In genomic region chr15:64583983-64584382, GRCh38 we compare ENCODE assay signal across 24 cellular contexts.
A peak's percentile ranks its signal among the peaks of the same experiment; 100 is the strongest.
DNase-seq lines count a peak whose midpoint lies in the region; ATAC-seq and TF ChIP-seq lines count a peak whose summit lies in the region.
"Had no signal": no experiment of that assay in that cellular context is flagged by ENCODE, and none has a peak within 500 bp of the region (broad histone marks: within the 10 kb centered on the region; RNA-seq: fewer than 3 reads in every experiment).

No MANE protein-coding gene starts in this region.

- peaks cover 23% of the 10 kb centered on the region for H3K9me3 Mint-ChIP-seq in T-helper 1 cell treated with Interleukin-12 subunit alpha and Interleukin-12 subunit beta and Interleukin-4 antibody, amounts not matched to agents 30 μg/mL and 1 μg/mL, for 36 hours
- peaks cover 17% of the 10 kb centered on the region for H3K9me3 Mint-ChIP-seq in stimulated activated naive CD8-positive, alpha-beta T cell treated with anti-CD3 and anti-CD28 coated beads, Interleukin-15, Interleukin-2, amounts not matched to agents 100 ng/mL and 50 ng/mL, for 24 hours
- no peaks in the 10 kb centered on the region for H3K9me3 Mint-ChIP-seq in central memory CD8-positive, alpha-beta T cell
- H3K9me3 Mint-ChIP-seq in MCF 10A (ENCODE audit: unreplicated experiment): peaks cover 18% of the 10 kb centered on the region

- no TSS peak for BruUV-seq in MCF 10A (replicated peaks; lab: Mats Ljungman, UMichigan)

- CTCF ChIA-PET in MCF 10A (lab: Yijun Ruan, JAX): no interaction called here

- no peak for ATAC-seq in stimulated activated naive CD8-positive, alpha-beta T cell treated with anti-CD3 and anti-CD28 coated beads, Interleukin-15, Interleukin-2, amounts not matched to agents 100 U/mL and 50 U/mL, for 24 hours
- no peak for ATAC-seq in central memory CD8-positive, alpha-beta T cell (replicated peaks; ENCODE audit: extremely low read depth, poor library complexity, severe bottlenecking)
- no peak for ATAC-seq in GM19467 (IDR thresholded peaks at IDR 0.05; ENCODE audit: unreplicated experiment)
- no peak for ATAC-seq in HG03342 (IDR thresholded peaks at IDR 0.05; ENCODE audit: unreplicated experiment)
- ATAC-seq: lower lobe of right lung, mucosa of descending colon, sciatic nerve had no signal

- TF ChIP-seq CTCF in MCF 10A (IDR thresholded peaks at IDR 0.05; ENCODE audit: unreplicated experiment): no peak

- DNase-seq in T-helper 1 cell (no peak), MCF 10A (ENCODE audit: unreplicated experiment) (no peak)
- no peak for DNase-seq in stimulated activated naive CD8-positive, alpha-beta T cell treated with anti-CD3 and anti-CD28 coated beads, Interleukin-15, Interleukin-2, amounts not matched to agents 100 U/mL and 50 U/mL, for 24 hours
- no peak for DNase-seq in central memory CD8-positive, alpha-beta T cell (ENCODE audit: low spot score in 2 of 2)
- DNase-seq: activated gamma-delta T cell; caudate nucleus; glutamatergic neuron; kidney; lower lobe of right lung; mucosa of descending colon; NCI-H1105 treated with DMSO at 0.1 percent for 48 hours; NCI-H2081; NCI-H345; NCI-H82; stimulated activated CD4-positive, alpha-beta T cell treated with anti-CD3 and anti-CD28 coated beads, Interleukin-4, amount 100 ng/mL, for 4 hours; stimulated activated naive CD4-positive, alpha-beta T cell treated with Interleukin-2 at 50 U/mL for 16 hours; T-helper 9 cell had no signal

- peaks cover 25% of the 10 kb centered on the region for H3K36me3 Mint-ChIP-seq in T-helper 1 cell treated with Interleukin-12 subunit alpha and Interleukin-12 subunit beta and Interleukin-4 antibody, amounts not matched to agents 30 μg/mL and 1 μg/mL, for 36 hours (ENCODE audit: low read depth)
- peaks cover 19% of the 10 kb centered on the region for H3K36me3 Mint-ChIP-seq in stimulated activated naive CD8-positive, alpha-beta T cell treated with anti-CD3 and anti-CD28 coated beads, Interleukin-15, Interleukin-2, amounts not matched to agents 100 ng/mL and 50 ng/mL, for 24 hours (ENCODE audit: low read depth)
- peaks cover 2% of the 10 kb centered on the region for H3K36me3 Mint-ChIP-seq in central memory CD8-positive, alpha-beta T cell (ENCODE audit: insufficient read depth)
- H3K36me3 Mint-ChIP-seq in MCF 10A (ENCODE audit: insufficient read depth, unreplicated experiment): peaks cover 6% of the 10 kb centered on the region

- POLR2A ChIA-PET in MCF 10A (lab: Yijun Ruan, JAX): no interaction called here

- no peaks in the 10 kb centered on the region for H3K27me3 Mint-ChIP-seq in T-helper 1 cell treated with Interleukin-12 subunit alpha and Interleukin-12 subunit beta and Interleukin-4 antibody, amounts not matched to agents 30 μg/mL and 1 μg/mL, for 36 hours (ENCODE audit: low read depth)
- no peaks in the 10 kb centered on the region for H3K27me3 Mint-ChIP-seq in stimulated activated naive CD8-positive, alpha-beta T cell treated with anti-CD3 and anti-CD28 coated beads, Interleukin-15, Interleukin-2, amounts not matched to agents 100 ng/mL and 50 ng/mL, for 24 hours
- no peaks in the 10 kb centered on the region for H3K27me3 Mint-ChIP-seq in central memory CD8-positive, alpha-beta T cell
- no peaks in the 10 kb centered on the region for H3K27me3 Mint-ChIP-seq in MCF 10A (ENCODE audit: insufficient read depth, unreplicated experiment)
- H3K27me3 Mint-ChIP-seq: IgD-negative memory B cell had no signal

- H3K4me1 Mint-ChIP-seq in T-helper 1 cell treated with Interleukin-12 subunit alpha and Interleukin-12 subunit beta and Interleukin-4 antibody, amounts not matched to agents 30 μg/mL and 1 μg/mL, for 36 hours (ENCODE audit: low read depth): peaks cover 25% of the 10 kb centered on the region
- H3K4me1 Mint-ChIP-seq in stimulated activated naive CD8-positive, alpha-beta T cell treated with anti-CD3 and anti-CD28 coated beads, Interleukin-15, Interleukin-2, amounts not matched to agents 100 ng/mL and 50 ng/mL, for 24 hours (ENCODE audit: low read depth): peaks cover 50% of the 10 kb centered on the region
- H3K4me1 Mint-ChIP-seq in central memory CD8-positive, alpha-beta T cell: peaks cover 42% of the 10 kb centered on the region
- no peaks in the 10 kb centered on the region for H3K4me1 Mint-ChIP-seq in MCF 10A (ENCODE audit: insufficient read depth, unreplicated experiment)

- peak overlapping the region; percentile 62 for H3K4me3 Mint-ChIP-seq in T-helper 1 cell treated with Interleukin-12 subunit alpha and Interleukin-12 subunit beta and Interleukin-4 antibody, amounts not matched to agents 30 μg/mL and 1 μg/mL, for 36 hours
- H3K4me3 Mint-ChIP-seq in stimulated activated naive CD8-positive, alpha-beta T cell treated with anti-CD3 and anti-CD28 coated beads, Interleukin-15, Interleukin-2, amounts not matched to agents 100 ng/mL and 50 ng/mL, for 24 hours: peak overlapping the region; percentile 6
- peak overlapping the region; percentile 19 for H3K4me3 Mint-ChIP-seq in central memory CD8-positive, alpha-beta T cell
- no peak overlapping the region for H3K4me3 Mint-ChIP-seq in MCF 10A (ENCODE audit: unreplicated experiment)
- H3K4me3 Mint-ChIP-seq: neural crest cell had no signal

- H3K27ac Mint-ChIP-seq in T-helper 1 cell treated with Interleukin-12 subunit alpha and Interleukin-12 subunit beta and Interleukin-4 antibody, amounts not matched to agents 30 μg/mL and 1 μg/mL, for 36 hours: peak overlapping the region; percentile 73
- peak overlapping the region; percentile 54 for H3K27ac Mint-ChIP-seq in stimulated activated naive CD8-positive, alpha-beta T cell treated with anti-CD3 and anti-CD28 coated beads, Interleukin-15, Interleukin-2, amounts not matched to agents 100 ng/mL and 50 ng/mL, for 24 hours
- H3K27ac Mint-ChIP-seq in central memory CD8-positive, alpha-beta T cell (ENCODE audit: low read depth): no peak overlapping the region
- no peak overlapping the region for H3K27ac Mint-ChIP-seq in MCF 10A (ENCODE audit: low read depth, unreplicated experiment)

- intact Hi-C loops in MCF 10A (cut with micrococcal nuclease): no loop called here

Comparison
In these comparisons a context has a peak if more than half of its experiments do, and no peak if none do; other contexts are left out.
1. H3K27ac Mint-ChIP-seq: peak in T-helper 1 cell treated with Interleukin-12 subunit alpha and Interleukin-12 subunit beta and Interleukin-4 antibody, amounts not matched to agents 30 μg/mL and 1 μg/mL, for 36 hours (single experiment) and stimulated activated naive CD8-positive, alpha-beta T cell treated with anti-CD3 and anti-CD28 coated beads, Interleukin-15, Interleukin-2, amounts not matched to agents 100 ng/mL and 50 ng/mL, for 24 hours (single experiment); none in central memory CD8-positive, alpha-beta T cell (single experiment) and MCF 10A (single experiment).